In genomic region chr19:1860133-1860775, GRCh38 we compare ENCODE assay signal across 9 cellular contexts. TPM values are rescaled to one million over a fixed set of nuclear protein-coding genes. Genes with fewer than 3 reads are reported as not detected.
DNase-seq lines count a peak whose midpoint lies in the region; ATAC-seq, FAIRE-seq and TF ChIP-seq lines count a peak whose summit lies in the region.
"Had no signal": no experiment of that assay in that cellular context is flagged by ENCODE, and none has a peak within 500 bp of the region (broad histone marks: within the 10 kb centered on the region; RNA-seq: fewer than 3 reads in every experiment).

No MANE protein-coding gene starts in this region.

- DNase-seq in SIG-M5 treated with dmso at 0.1 percent for 504 hours (lab: John Stamatoyannopoulos, UW; ENCODE audit: unreplicated experiment): peak; percentile 51
- no peak for DNase-seq in SIG-M5 (lab: John Stamatoyannopoulos, UW)
- peak in 2 of 3 donors; percentile 86 to 90 for DNase-seq in Peyer's patch
- peak; percentile 51 to 78 (median 67) for DNase-seq in body of pancreas
- DNase-seq in keratinocyte (ENCODE audit: low read depth, low spot score): no peak
- DNase-seq in stimulated activated naive CD8-positive, alpha-beta T cell treated with anti-CD3 and anti-CD28 coated beads, Interleukin-15, amount 100 ng/mL, for 72 hours: peak in 1 of 2 donors; percentile 61
- DNase-seq in NCI-H187 (lab: John Stamatoyannopoulos, UW): no peak

- H3K9me3 ChIP-seq in Peyer's patch (no peaks in the 10 kb centered on the region), body of pancreas (no peaks in the 10 kb centered on the region), keratinocyte (ENCODE audit: control insufficient read depth, low read depth, low read length) (no peaks in the 10 kb centered on the region)
- H3K9me3 ChIP-seq: adrenal gland had no signal

- ATAC-seq in body of pancreas (no peak), GM19463 (IDR thresholded peaks at IDR 0.05; ENCODE audit: unreplicated experiment) (no peak)
- ATAC-seq in stimulated activated naive CD8-positive, alpha-beta T cell treated with anti-CD3 and anti-CD28 coated beads, Interleukin-15, amount 100 ng/mL, for 72 hours: no peak

- peak overlapping the region; percentile 92 for H3K4me2 ChIP-seq in keratinocyte (ENCODE audit: control insufficient read depth, extremely low read depth, insufficient read depth, low read depth, low read length)

- H3K4me1 ChIP-seq in Peyer's patch: peaks cover 24 to 63% (median 44%) of the 10 kb centered on the region in 4 donors
- peaks cover 76% of the 10 kb centered on the region for H3K4me1 ChIP-seq in body of pancreas
- H3K4me1 ChIP-seq in keratinocyte (ENCODE audit: control insufficient read depth, extremely low read depth, insufficient read depth, low read length): peaks cover 54% of the 10 kb centered on the region

- peak overlapping the region; percentile 96 to 99 (median 98) for H3K27ac ChIP-seq in Peyer's patch
- H3K27ac ChIP-seq in body of pancreas: no peak overlapping the region
- peak overlapping the region; percentile 57 for H3K27ac ChIP-seq in keratinocyte (ENCODE audit: control insufficient read depth, insufficient read depth, low read length)
- H3K27ac ChIP-seq: adrenal gland had no signal

- H2AFZ ChIP-seq in keratinocyte (ENCODE audit: control insufficient read depth, low read length): no peak overlapping the region

- dilution Hi-C loops in keratinocyte (cut with MboI; ENCODE audit: extremely low pct_ligation_motif_present, low sequenced_read_pairs): no loop called here

- peaks cover 71% of the 10 kb centered on the region for H3K79me2 ChIP-seq in keratinocyte (ENCODE audit: control insufficient read depth, insufficient read depth, low read length)

- TF ChIP-seq CTCF in Peyer's patch (IDR thresholded peaks at IDR 0.05) (no peak), body of pancreas (IDR thresholded peaks at IDR 0.05) (no peak), keratinocyte (optimal IDR thresholded peaks at IDR 0.05 in 1 of 3, IDR thresholded peaks at IDR 0.05 in 1 of 3, conservative IDR thresholded peaks at IDR 0.05 in 1 of 3; ENCODE audit: extremely low read depth in 1 of 3, insufficient read depth in 2 of 3, low read length in 3 of 3) (no peak)

- H3K4me1 Mint-ChIP-seq in stimulated activated naive CD8-positive, alpha-beta T cell treated with anti-CD3 and anti-CD28 coated beads, Interleukin-15, amount 100 ng/mL, for 72 hours: peaks cover 65% of the 10 kb centered on the region

- peak; percentile 30 to 64 for TF ChIP-seq POLR2A in Peyer's patch (IDR thresholded peaks at IDR 0.05)
- TF ChIP-seq POLR2A in body of pancreas (IDR thresholded peaks at IDR 0.05): no peak

- H3K9me1 ChIP-seq in keratinocyte (ENCODE audit: control insufficient read depth, extremely low read depth, insufficient read depth, low read length): no peaks in the 10 kb centered on the region

- no peaks in the 10 kb centered on the region for H3K27me3 Mint-ChIP-seq in stimulated activated naive CD8-positive, alpha-beta T cell treated with anti-CD3 and anti-CD28 coated beads, Interleukin-15, amount 100 ng/mL, for 72 hours

- no peaks in the 10 kb centered on the region for H3K9me3 Mint-ChIP-seq in stimulated activated naive CD8-positive, alpha-beta T cell treated with anti-CD3 and anti-CD28 coated beads, Interleukin-15, amount 100 ng/mL, for 72 hours

- H3K4me3 Mint-ChIP-seq in stimulated activated naive CD8-positive, alpha-beta T cell treated with anti-CD3 and anti-CD28 coated beads, Interleukin-15, amount 100 ng/mL, for 72 hours: peak overlapping the region; percentile 97 to 99

- peak overlapping the region; percentile 84 for H3K9ac ChIP-seq in keratinocyte (ENCODE audit: control insufficient read depth, extremely low read depth, insufficient read depth, low read length)

- peaks cover 20% of the 10 kb centered on the region for H4K20me1 ChIP-seq in keratinocyte (ENCODE audit: control insufficient read depth, extremely low read depth, insufficient read depth, low read length)

- intact Hi-C loops in body of pancreas (cut with DNase I): no loop called here

- H3K27ac Mint-ChIP-seq in stimulated activated naive CD8-positive, alpha-beta T cell treated with anti-CD3 and anti-CD28 coated beads, Interleukin-15, amount 100 ng/mL, for 72 hours: no peak overlapping the region

- peak overlapping the region in 2 of 4 donors; percentile 73 to 94 for H3K4me3 ChIP-seq in Peyer's patch
- H3K4me3 ChIP-seq in body of pancreas: no peak overlapping the region
- H3K4me3 ChIP-seq in keratinocyte (ENCODE audit: control insufficient read depth in 2 of 3, extremely low read depth in 1 of 3, insufficient read depth in 2 of 3, low read depth in 1 of 3, low read length in 3 of 3): peak overlapping the region; percentile 76 to 92 (median 88)
- H3K4me3 ChIP-seq: adrenal gland had no signal

- 36 to 73% methylated on average over 5 to 25 of the region's 27 CpGs for WGBS in body of pancreas, 2 donors

- H3K36me3 ChIP-seq in Peyer's patch: no peaks in the 10 kb centered on the region
- no peaks in the 10 kb centered on the region for H3K36me3 ChIP-seq in body of pancreas (replicated peaks in 1 of 2; ENCODE audit: insufficient read depth in 1 of 2, low read depth in 2 of 2)
- no peaks in the 10 kb centered on the region for H3K36me3 ChIP-seq in keratinocyte (ENCODE audit: control insufficient read depth in 2 of 2, extremely low read depth in 1 of 2, insufficient read depth in 2 of 2, low read length in 2 of 2)
- H3K36me3 ChIP-seq: adrenal gland had no signal

- FAIRE-seq in keratinocyte (lab: Jason Lieb, UNC): no peak

- H3K27me3 ChIP-seq in Peyer's patch: no peaks in the 10 kb centered on the region
- H3K27me3 ChIP-seq in body of pancreas: no peaks in the 10 kb centered on the region
- H3K27me3 ChIP-seq in keratinocyte (ENCODE audit: control insufficient read depth, extremely low read depth, insufficient read depth, low read length): no peaks in the 10 kb centered on the region
- H3K27me3 ChIP-seq: adrenal gland had no signal

RNA-seq across cellular contexts. Expression of gene KLF16, which starts 3.1 kb away (rescaled TPM):
- total RNA-seq in Peyer's patch: 10 to 100 TPM; 10.3 to 18.2 (median 14.8) TPM
- 1 to 10 TPM; 2.3 to 3.6 TPM for total RNA-seq in body of pancreas
- 4.9 to 14.7 TPM (median 6.0 TPM) in 3 replicates for polyA plus RNA-seq in keratinocyte
- 2.6 TPM for polyA plus RNA-seq in keratinocyte (2011; ENCODE audit: low read depth)
- 4.7 and 19.3 TPM in 2 replicates for polyA plus RNA-seq in keratinocyte (2011; cell fraction: cytosol; rRNA removed)
- 7.7 and 17.7 TPM in 2 replicates for polyA plus RNA-seq in keratinocyte (2011; cell fraction: nucleus; rRNA removed)
- polyA plus RNA-seq in keratinocyte (2012; ENCODE audit: low replicate concordance): 13.9 and 30.6 TPM in 2 replicates
- polyA minus RNA-seq in keratinocyte: 1.9 to 11.4 TPM (median 2.2 TPM) in 3 replicates
- 48.5 TPM for polyA minus RNA-seq in keratinocyte (2011; cell fraction: cytosol; rRNA and poly(A)+ RNA removed)
- 8.2 and 11.3 TPM in 2 replicates for polyA minus RNA-seq in keratinocyte (2011; cell fraction: nucleus; rRNA and poly(A)+ RNA removed)

RNA-seq across cellular contexts. Expression of gene REXO1, which starts 12.0 kb away (rescaled TPM):
- 100 to 1,000 TPM in 1 of 4 donors, 10 to 100 TPM in 3; 47.0 to 101 (median 57.2) TPM for total RNA-seq in Peyer's patch
- total RNA-seq in body of pancreas: 10 to 100 TPM; 16.6 to 19.8 TPM
- polyA plus RNA-seq in keratinocyte: 6.1 to 18.6 TPM (median 9.1 TPM) in 3 replicates
- polyA plus RNA-seq in keratinocyte (2011; ENCODE audit: low read depth): 15.3 TPM
- 8.0 and 14.2 TPM in 2 replicates for polyA plus RNA-seq in keratinocyte (2011; cell fraction: cytosol; rRNA removed)
- polyA plus RNA-seq in keratinocyte (2011; cell fraction: nucleus; rRNA removed): 41.7 and 47.8 TPM in 2 replicates
- polyA plus RNA-seq in keratinocyte (2012; ENCODE audit: low replicate concordance): 19.8 and 25.0 TPM in 2 replicates
- 16.5 to 40.9 TPM (median 17.7 TPM) in 3 replicates for polyA minus RNA-seq in keratinocyte
- 27.4 TPM for polyA minus RNA-seq in keratinocyte (2011; cell fraction: cytosol; rRNA and poly(A)+ RNA removed)
- 12.9 and 19.1 TPM in 2 replicates for polyA minus RNA-seq in keratinocyte (2011; cell fraction: nucleus; rRNA and poly(A)+ RNA removed)

RNA-seq across cellular contexts. Expression of gene ABHD17A, which starts 25.0 kb away (rescaled TPM):
- total RNA-seq in Peyer's patch: 10 to 100 TPM; 52.0 to 95.9 (median 68.4) TPM
- 100 to 1,000 TPM in 1 of 2 donors, 10 to 100 TPM in 1; 56.8 to 100 TPM for total RNA-seq in body of pancreas
- polyA plus RNA-seq in keratinocyte: 27.2 to 67.3 TPM (median 31.0 TPM) in 3 replicates
- 9.2 TPM for polyA plus RNA-seq in keratinocyte (2011; ENCODE audit: low read depth)
- 20.8 and 62.5 TPM in 2 replicates for polyA plus RNA-seq in keratinocyte (2011; cell fraction: cytosol; rRNA removed)
- 29.9 and 47.5 TPM in 2 replicates for polyA plus RNA-seq in keratinocyte (2011; cell fraction: nucleus; rRNA removed)
- 20.6 and 43.3 TPM in 2 replicates for polyA plus RNA-seq in keratinocyte (2012; ENCODE audit: low replicate concordance)
- 13.2 to 23.4 TPM (median 20.6 TPM) in 3 replicates for polyA minus RNA-seq in keratinocyte
- 122 TPM for polyA minus RNA-seq in keratinocyte (2011; cell fraction: cytosol; rRNA and poly(A)+ RNA removed)
- polyA minus RNA-seq in keratinocyte (2011; cell fraction: nucleus; rRNA and poly(A)+ RNA removed): 13.3 and 22.2 TPM in 2 replicates

RNA-seq across cellular contexts. Expression of gene ADAT3, which starts 44.9 kb away (rescaled TPM):
- total RNA-seq in Peyer's patch (10 to 100 TPM; 18.2 to 33.3 (median 23.8) TPM), body of pancreas (10 to 100 TPM; 10.5 to 13.7 TPM)
- 0.55 to 0.93 TPM (median 0.85 TPM) in 3 replicates for polyA plus RNA-seq in keratinocyte
- 0.69 TPM for polyA plus RNA-seq in keratinocyte (2011; ENCODE audit: low read depth)
- polyA plus RNA-seq in keratinocyte (2011; cell fraction: cytosol; rRNA removed): 0.15 and 1.7 TPM in 2 replicates
- 1.2 and 2.4 TPM in 2 replicates for polyA plus RNA-seq in keratinocyte (2011; cell fraction: nucleus; rRNA removed)
- polyA plus RNA-seq in keratinocyte (2012; ENCODE audit: low replicate concordance): 1.9 and 3.4 TPM in 2 replicates
- 0.20 to 0.36 TPM in 2 of 3 replicates, not detected in the other for polyA minus RNA-seq in keratinocyte
- polyA minus RNA-seq in keratinocyte (2011; cell fraction: cytosol; rRNA and poly(A)+ RNA removed): 2.1 TPM
- 2.1 and 2.6 TPM in 2 replicates for polyA minus RNA-seq in keratinocyte (2011; cell fraction: nucleus; rRNA and poly(A)+ RNA removed)

RNA-seq across cellular contexts. Expression of gene SCAMP4, which starts 44.9 kb away (rescaled TPM):
- total RNA-seq in Peyer's patch: 10 to 100 TPM; 45.4 to 62.6 (median 57.0) TPM
- 10 to 100 TPM; 37.6 to 67.2 TPM for total RNA-seq in body of pancreas
- polyA plus RNA-seq in keratinocyte: 4.8 to 30.3 TPM (median 7.0 TPM) in 3 replicates
- polyA plus RNA-seq in keratinocyte (2011; ENCODE audit: low read depth): 10.6 TPM
- polyA plus RNA-seq in keratinocyte (2011; cell fraction: cytosol; rRNA removed): 7.3 and 17.8 TPM in 2 replicates
- 33.4 and 43.4 TPM in 2 replicates for polyA plus RNA-seq in keratinocyte (2011; cell fraction: nucleus; rRNA removed)
- 27.2 and 45.1 TPM in 2 replicates for polyA plus RNA-seq in keratinocyte (2012; ENCODE audit: low replicate concordance)
- polyA minus RNA-seq in keratinocyte: 8.2 to 40.3 TPM (median 10.1 TPM) in 3 replicates
- polyA minus RNA-seq in keratinocyte (2011; cell fraction: cytosol; rRNA and poly(A)+ RNA removed): 62.7 TPM
- polyA minus RNA-seq in keratinocyte (2011; cell fraction: nucleus; rRNA and poly(A)+ RNA removed): 38.2 and 42.0 TPM in 2 replicates

Comparison
In these comparisons a context has a peak if more than half of its experiments do, and no peak if none do; other contexts are left out.
1. DNase-seq: peak in SIG-M5 treated with dmso at 0.1 percent for 504 hours (single experiment), Peyer's patch (2 of 3) and body of pancreas (4 of 4); none in SIG-M5 (single experiment), keratinocyte (single experiment) and NCI-H187 (0 of 2).
2. H3K27ac ChIP-seq: peak in Peyer's patch (4 of 4) and keratinocyte (single experiment); none in body of pancreas (0 of 4).
3. H3K4me3 ChIP-seq: peak in keratinocyte (3 of 3); none in body of pancreas (0 of 2).
4. POLR2A ChIP-seq: peak in Peyer's patch (2 of 2); none in body of pancreas (0 of 3).